In genomic region chr13:40571338-40571737, GRCh38 we compare ENCODE assay signal across 24 cellular contexts.
DNase-seq lines count a peak whose midpoint lies in the region; ATAC-seq, FAIRE-seq and TF ChIP-seq lines count a peak whose summit lies in the region.
"Had no signal": no experiment of that assay in that cellular context is flagged by ENCODE, and none has a peak within 500 bp of the region (broad histone marks: within the 10 kb centered on the region; RNA-seq: fewer than 3 reads in every experiment).

No MANE protein-coding gene starts in this region.

- POLR2A ChIA-PET in activated B cell treated with CpG ODN at 0.5 μM for 24 hours (lab: Charles Lee): no interaction called here
- POLR2A ChIA-PET in PC-3 (lab: Charles Lee; ENCODE audit: unreplicated experiment): no interaction called here

- H3K4me1 Mint-ChIP-seq in activated B cell treated with CpG ODN at 0.5 μM for 24 hours: peaks cover 92% of the 10 kb centered on the region
- H3K4me1 Mint-ChIP-seq in nephron progenitor cell: peaks cover 12% of the 10 kb centered on the region

- H3K36me3 Mint-ChIP-seq in activated B cell treated with CpG ODN at 0.5 μM for 24 hours (ENCODE audit: low read depth) (peaks cover 5% of the 10 kb centered on the region), nephron progenitor cell (ENCODE audit: low read depth) (no peaks in the 10 kb centered on the region)
- H3K36me3 Mint-ChIP-seq: natural killer cell treated with Interleukin-12 subunit alpha and Interleukin-12 subunit beta and Interleukin-15 and Interleukin-18, amount 100 ng/mL, for 72 hours had no signal

- no TSS peak for BruUV-seq in PC-3 (replicated peaks; lab: Mats Ljungman, UMichigan)

- H3K4me1 ChIP-seq in PC-3 (ENCODE audit: insufficient read depth, low read length): no peaks in the 10 kb centered on the region
- H3K4me1 ChIP-seq: parathyroid adenoma had no signal

- no peaks in the 10 kb centered on the region for H3K79me2 ChIP-seq in PC-3 (ENCODE audit: low read length)

- H3F3A ChIP-seq in PC-3 (ENCODE audit: low read length, unreplicated experiment): no peaks in the 10 kb centered on the region

- no peak overlapping the region for H3K4me2 ChIP-seq in PC-3 (ENCODE audit: low read length)

- intact Hi-C loops in activated B cell treated with CpG ODN at 0.5 μM for 24 hours (cut with micrococcal nuclease): loop anchor here (1.0 kb wide), 1 partner anchor 8 kb away; no protein-coding TSS in a partner anchor
- intact Hi-C loops in PC-3 (cut with micrococcal nuclease): no loop called here

- H3K4me3 Mint-ChIP-seq in activated B cell treated with CpG ODN at 0.5 μM for 24 hours (peak overlapping the region; percentile 44), nephron progenitor cell (no peak overlapping the region)
- H3K4me3 Mint-ChIP-seq: activated naive CD4-positive, alpha-beta T cell treated with anti-CD3 and anti-CD28 coated beads, Interleukin-2, amount 10 ng/mL, durations not matched to agents 7 days and 5 days; natural killer cell treated with Interleukin-12 subunit alpha and Interleukin-12 subunit beta and Interleukin-15 and Interleukin-18, amount 100 ng/mL, for 72 hours; T-helper 2 cell treated with Interferon-gamma antibody and Interleukin-4, amounts not matched to agents 5 μg/mL and 100 μg/mL, for 36 hours had no signal

- H3K27me3 Mint-ChIP-seq in activated B cell treated with CpG ODN at 0.5 μM for 24 hours (no peaks in the 10 kb centered on the region), nephron progenitor cell (ENCODE audit: low read depth, poor library complexity) (no peaks in the 10 kb centered on the region)
- H3K27me3 Mint-ChIP-seq: activated naive CD4-positive, alpha-beta T cell treated with anti-CD3 and anti-CD28 coated beads, Interleukin-2, amount 10 ng/mL, durations not matched to agents 7 days and 5 days; natural killer cell treated with Interleukin-12 subunit alpha and Interleukin-12 subunit beta and Interleukin-15 and Interleukin-18, amount 100 ng/mL, for 72 hours had no signal

- no peaks in the 10 kb centered on the region for H4K20me1 ChIP-seq in PC-3 (ENCODE audit: low read length)

- no peak for TF ChIP-seq POLR2A in GM12892 (IDR thresholded peaks at IDR 0.05; ENCODE audit: low read depth, low read length)

- H3K9me3 ChIP-seq in PC-3 (ENCODE audit: low read length): no peaks in the 10 kb centered on the region
- H3K9me3 ChIP-seq: right lobe of liver, suprapubic skin had no signal

- H3K9me3 Mint-ChIP-seq in activated B cell treated with CpG ODN at 0.5 μM for 24 hours (no peaks in the 10 kb centered on the region), nephron progenitor cell (no peaks in the 10 kb centered on the region)
- H3K9me3 Mint-ChIP-seq: activated naive CD4-positive, alpha-beta T cell treated with anti-CD3 and anti-CD28 coated beads, Interleukin-2, amount 10 ng/mL, durations not matched to agents 7 days and 5 days; natural killer cell treated with Interleukin-12 subunit alpha and Interleukin-12 subunit beta and Interleukin-15 and Interleukin-18, amount 100 ng/mL, for 72 hours; T-helper 2 cell treated with Interferon-gamma antibody and Interleukin-4, amounts not matched to agents 5 μg/mL and 100 μg/mL, for 36 hours had no signal

- no peak overlapping the region for H3K4me3 ChIP-seq in PC-3 (ENCODE audit: low read length)
- H3K4me3 ChIP-seq: right lobe of liver, SK-N-MC, suprapubic skin had no signal

- CTCF ChIA-PET in activated B cell treated with CpG ODN at 0.5 μM for 24 hours (lab: Charles Lee) (interaction anchor here (1.1 to 1.9 kb wide), 2 partner anchors 20 to 97 kb away, joined by 3 to 5 read pairs; no protein-coding TSS in a partner anchor), PC-3 (lab: Charles Lee) (no interaction called here)

- no peaks in the 10 kb centered on the region for H3K27me3 ChIP-seq in PC-3 (ENCODE audit: low read length)
- H3K27me3 ChIP-seq: right lobe of liver, suprapubic skin had no signal

- TF ChIP-seq CTCF in C4-2B (conservative IDR thresholded peaks at IDR 0.05) (no peak), activated B cell treated with CpG ODN at 0.5 μM for 24 hours (IDR thresholded peaks at IDR 0.05) (no peak), nephron progenitor cell (IDR thresholded peaks at IDR 0.05) (no peak), PC-3 (conservative IDR thresholded peaks at IDR 0.05; ENCODE audit: low read depth, low read length) (no peak)

- H3K9ac ChIP-seq in PC-3 (ENCODE audit: low read length): no peak overlapping the region
- H3K9ac ChIP-seq: parathyroid adenoma had no signal

- peak; percentile 41 for ATAC-seq in activated B cell treated with CpG ODN at 0.5 μM for 24 hours (ENCODE audit: low read depth)
- ATAC-seq in PC-3: no peak
- ATAC-seq: left cardiac atrium; natural killer cell treated with Interleukin-12 subunit alpha and Interleukin-12 subunit beta and Interleukin-15 and Interleukin-18, amount 100 ng/mL, for 72 hours; right lobe of liver had no signal

- H3K27ac ChIP-seq in C4-2B (peak overlapping the region; percentile 78), PC-3 (ENCODE audit: low read length) (no peak overlapping the region)
- H3K27ac ChIP-seq: epithelial cell of prostate, parathyroid adenoma, right lobe of liver, SK-N-MC, suprapubic skin, WERI-Rb-1 had no signal

- H3K9me2 ChIP-seq in PC-3 (replicated peaks; ENCODE audit: low read length): no peaks in the 10 kb centered on the region

- H3K27ac Mint-ChIP-seq in activated B cell treated with CpG ODN at 0.5 μM for 24 hours (peak overlapping the region; percentile 73), nephron progenitor cell (peak overlapping the region; percentile 20)
- H3K27ac Mint-ChIP-seq: natural killer cell treated with Interleukin-12 subunit alpha and Interleukin-12 subunit beta and Interleukin-15 and Interleukin-18, amount 100 ng/mL, for 72 hours; T-helper 2 cell treated with Interferon-gamma antibody and Interleukin-4, amounts not matched to agents 5 μg/mL and 100 μg/mL, for 36 hours had no signal

- no peak overlapping the region for H2AFZ ChIP-seq in PC-3 (ENCODE audit: low read length)
- H2AFZ ChIP-seq: parathyroid adenoma had no signal

- peak; percentile 33 for FAIRE-seq in GM12892 (lab: Jason Lieb, UNC)
- FAIRE-seq: H1 had no signal

- no peaks in the 10 kb centered on the region for H3K36me3 ChIP-seq in PC-3 (ENCODE audit: low read depth, low read length)
- H3K36me3 ChIP-seq: right lobe of liver, suprapubic skin, WERI-Rb-1 had no signal

- DNase-seq in GM12892 (ENCODE audit: insufficient read length): no peak
- no peak for DNase-seq in activated B cell treated with CpG ODN at 0.5 μM for 24 hours
- DNase-seq in nephron progenitor cell: no peak
- no peak for DNase-seq in PC-3
- no peak for DNase-seq in stimulated activated naive CD4-positive, alpha-beta T cell (lab: John Stamatoyannopoulos, UW)
- DNase-seq in NCI-H2107 (lab: John Stamatoyannopoulos, UW): no peak
- DNase-seq: activated CD4-positive, alpha-beta T cell treated with anti-CD3 and anti-CD28 coated beads, Interleukin-2, amount 50 U/mL, for 48 hours; activated naive CD4-positive, alpha-beta T cell treated with anti-CD3 and anti-CD28 coated beads, Interleukin-2, amount 10 ng/mL, durations not matched to agents 7 days and 5 days; COR-L47; head of caudate nucleus; IMR-90; left cardiac atrium; mesenchymal stem cell; NCI-H524 treated with DMSO at 0.1 percent for 48 hours; right lobe of liver; WERI-Rb-1 had no signal
